Comparison of ENCODE assay signal across 29 cellular contexts in the genomic region with DNA sequence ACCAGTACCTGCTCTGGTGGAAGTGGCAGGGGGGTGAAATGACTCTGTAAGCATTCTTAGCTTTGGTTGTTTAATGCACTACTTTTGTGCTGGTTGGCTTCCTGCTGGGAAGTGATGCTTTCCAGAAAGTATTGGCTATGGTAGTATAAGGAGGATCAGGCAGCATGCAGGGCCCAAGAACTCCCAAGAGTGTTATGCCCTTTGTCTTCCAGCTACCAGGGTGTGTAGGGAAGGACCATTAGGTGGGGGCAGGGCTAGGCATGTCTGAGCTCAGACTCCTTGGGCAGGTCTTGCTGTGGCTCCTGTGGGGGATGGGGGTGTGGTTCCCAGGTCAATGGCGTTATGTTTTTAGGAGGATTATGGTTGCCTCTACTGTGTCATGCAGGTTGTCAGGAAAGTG.
DNase-seq lines count a peak whose midpoint lies in the region; ATAC-seq, FAIRE-seq and TF ChIP-seq lines count a peak whose summit lies in the region.
"Had no signal": no experiment of that assay in that cellular context is flagged by ENCODE, and none has a peak within 500 bp of the region (broad histone marks: within the 10 kb centered on the region; RNA-seq: fewer than 3 reads in every experiment).

No MANE protein-coding gene starts in this region.

- H3K4me3 ChIP-seq in GM23338: no peak overlapping the region
- no peak overlapping the region for H3K4me3 ChIP-seq in H1 (ENCODE audit: extremely low read depth in 1 of 4, insufficient read depth in 2 of 4, low read depth in 3 of 4, low read length in 4 of 4)
- peak overlapping the region in 1 of 2 donors; percentile 14 for H3K4me3 ChIP-seq in neuronal stem cell (ENCODE audit: low read length in 2 of 2)
- H3K4me3 ChIP-seq: BLaER1, GM12878 had no signal

- H2BK15ac ChIP-seq in H1 (ENCODE audit: low read length) (no peak overlapping the region), neuronal stem cell (ENCODE audit: low read length) (no peak overlapping the region)

- no peak overlapping the region for H2AK5ac ChIP-seq in H1 (ENCODE audit: low read depth, low read length)
- H2AK5ac ChIP-seq in neuronal stem cell (ENCODE audit: low read depth, low read length): no peak overlapping the region

- H3K23me2 ChIP-seq in H1 (ENCODE audit: low read depth, low read length): no peaks in the 10 kb centered on the region

- peak overlapping the region; percentile 18; the same call in 1 of the 2 replicates for H2BK12ac ChIP-seq in H1 (ENCODE audit: low read depth, low read length)
- H2BK12ac ChIP-seq in neuronal stem cell (ENCODE audit: low read length): no peak overlapping the region

- TF ChIP-seq CTCF in GM23338 (conservative IDR thresholded peaks at IDR 0.05; ENCODE audit: low read depth in 2 of 2) (no peak), WTC11 (IDR thresholded peaks at IDR 0.05) (no peak), H1 (IDR thresholded peaks at IDR 0.05; ENCODE audit: control extremely low read depth in 1 of 3, insufficient read depth in 1 of 3, low read depth in 1 of 3, low read length in 3 of 3) (no peak)

- H3K4me1 ChIP-seq in GM23338 (ENCODE audit: insufficient read depth): peaks cover 23% of the 10 kb centered on the region
- peaks cover 0 to 3% (median 0%) of the 10 kb centered on the region in 4 experiments; a peak in 2 of 7 replicates for H3K4me1 ChIP-seq in H1 (replicated peaks in 1 of 4; ENCODE audit: control insufficient read depth in 3 of 4, insufficient read depth in 4 of 4, low read length in 3 of 4)
- peaks cover 0 to 3% of the 10 kb centered on the region in 2 donors for H3K4me1 ChIP-seq in neuronal stem cell (ENCODE audit: control insufficient read depth in 2 of 2, insufficient read depth in 1 of 2, low read depth in 1 of 2, low read length in 2 of 2)
- H3K4me1 ChIP-seq: BE2C, BLaER1 had no signal

- peaks cover 63% of the 10 kb centered on the region for H3K36me3 Mint-ChIP-seq in GM23338 (ENCODE audit: low read depth)
- peaks cover 56% of the 10 kb centered on the region for H3K36me3 Mint-ChIP-seq in WTC11
- H3K36me3 Mint-ChIP-seq: CD14-positive monocyte; CD4-positive, alpha-beta memory T cell; CD4-positive, CD25-positive, alpha-beta regulatory T cell had no signal

- H3K36me3 ChIP-seq in GM23338 (ENCODE audit: insufficient read depth) (0 out of 2 replicates have a peak, but pooled peaks cover 1% of the 10 kb centered on the region), H1 (ENCODE audit: control insufficient read depth in 2 of 4, insufficient read depth in 4 of 4, low read length in 3 of 4) (no peaks in the 10 kb centered on the region), neuronal stem cell (replicated peaks in 1 of 2; ENCODE audit: control insufficient read depth in 2 of 2, insufficient read depth in 2 of 2, low read length in 2 of 2) (no peaks in the 10 kb centered on the region)
- H3K36me3 ChIP-seq: BE2C, BLaER1 had no signal

- H4K20me1 ChIP-seq in GM23338 (replicated peaks; ENCODE audit: insufficient read depth): no peaks in the 10 kb centered on the region
- no peaks in the 10 kb centered on the region for H4K20me1 ChIP-seq in H1 (replicated peaks in 1 of 2; ENCODE audit: control insufficient read depth in 1 of 2, insufficient read depth in 2 of 2, low read length in 2 of 2)
- H4K20me1 ChIP-seq: BLaER1 had no signal

- H3K4ac ChIP-seq in H1 (replicated peaks; ENCODE audit: insufficient read length, low read depth, low read length) (no peak overlapping the region), neuronal stem cell (ENCODE audit: low read length) (peak overlapping the region; percentile 32)

- peak overlapping the region; percentile 40; the same call in 1 of the 2 replicates for H2BK20ac ChIP-seq in H1 (ENCODE audit: low read length)

- H3K27ac Mint-ChIP-seq in GM23338: peak overlapping the region; percentile 94
- H3K27ac Mint-ChIP-seq in WTC11: peak overlapping the region; percentile 60
- H3K27ac Mint-ChIP-seq: CD14-positive monocyte; CD4-positive, alpha-beta memory T cell; CD4-positive, CD25-positive, alpha-beta regulatory T cell; CD8-positive, alpha-beta memory T cell had no signal

- no peak overlapping the region for H3K9ac ChIP-seq in H1 (replicated peaks in 1 of 4; ENCODE audit: extremely low read depth in 1 of 4, low read depth in 3 of 4, low read length in 3 of 4)
- peak overlapping the region; percentile 63 for H3K9ac ChIP-seq in neuronal stem cell (ENCODE audit: low read depth, low read length, poor library complexity)
- H3K9ac ChIP-seq: BLaER1 had no signal

- H3K9me3 Mint-ChIP-seq in GM23338 (peaks cover 44% of the 10 kb centered on the region), WTC11 (peaks cover 50% of the 10 kb centered on the region)

- H3K23ac ChIP-seq in H1 (ENCODE audit: insufficient read length) (no peak overlapping the region), neuronal stem cell (ENCODE audit: low read depth, low read length, poor library complexity) (no peak overlapping the region)

- H3K4me1 Mint-ChIP-seq in GM23338 (peaks cover 70% of the 10 kb centered on the region), WTC11 (peaks cover 57% of the 10 kb centered on the region)
- H3K4me1 Mint-ChIP-seq: CD14-positive monocyte; CD4-positive, alpha-beta memory T cell; CD4-positive, CD25-positive, alpha-beta regulatory T cell; CD8-positive, alpha-beta memory T cell had no signal

- H4K5ac ChIP-seq in H1 (ENCODE audit: insufficient read length, low read depth, low read length): no peak overlapping the region

- H3K18ac ChIP-seq in H1 (ENCODE audit: extremely low read depth, low read length): no peak overlapping the region
- H3K18ac ChIP-seq in neuronal stem cell (ENCODE audit: low read length): peak overlapping the region; percentile 3

- 0 out of 2 replicates have a peak overlapping the region, but pooled peaks have one; percentile 3 for H2BK5ac ChIP-seq in H1 (ENCODE audit: low read depth, low read length)
- no peak overlapping the region for H2BK5ac ChIP-seq in neuronal stem cell (ENCODE audit: low read length)

- H2AFZ ChIP-seq in GM23338: no peak overlapping the region
- no peak overlapping the region for H2AFZ ChIP-seq in H1 (ENCODE audit: low read length)
- no peak overlapping the region for H2AFZ ChIP-seq in neuronal stem cell (ENCODE audit: low read length)

- H4K91ac ChIP-seq in H1 (replicated peaks; ENCODE audit: insufficient read length, low read length) (no peak overlapping the region), neuronal stem cell (ENCODE audit: low read depth, low read length, poor library complexity) (no peak overlapping the region)

- H3K56ac ChIP-seq in H1 (replicated peaks; ENCODE audit: insufficient read length, low read depth, low read length): no peak overlapping the region

- H3K14ac ChIP-seq in H1 (ENCODE audit: insufficient read length) (no peak overlapping the region), neuronal stem cell (ENCODE audit: low read length) (no peak overlapping the region)

- H4K8ac ChIP-seq in H1 (ENCODE audit: extremely low read depth, insufficient read depth, low read length) (no peak overlapping the region), neuronal stem cell (ENCODE audit: low read depth, low read length) (no peak overlapping the region)

- POLR2A ChIA-PET in WTC11 (lab: Charles Lee) (no interaction called here), H1 (lab: Charles Lee; ENCODE audit: partially characterized antibody) (no interaction called here)

- no peak for FAIRE-seq in H1 (lab: Jason Lieb, UNC)
- FAIRE-seq: A204.1, GM12878, GM12892, GM18507, GM19239 had no signal

- TF ChIP-seq EP300 in H1 (IDR thresholded peaks at IDR 0.05; ENCODE audit: borderline replicate concordance in 1 of 2, low read depth in 2 of 2, low read length in 2 of 2): no peak

- H3K27me3 Mint-ChIP-seq in GM23338 (ENCODE audit: insufficient read depth, low read depth, poor library complexity): peaks cover 5% of the 10 kb centered on the region
- H3K27me3 Mint-ChIP-seq in WTC11 (ENCODE audit: low read depth): peaks cover 3% of the 10 kb centered on the region; the same call in 1 of the 2 replicates

- CTCF ChIA-PET in WTC11 (lab: Charles Lee): interaction anchor here (0.6 to 1.5 kb wide), 3 partner anchors 18 to 269 kb away, joined by 3 to 4 read pairs (median 3); no protein-coding TSS in a partner anchor
- CTCF ChIA-PET in H1 (lab: Charles Lee; ENCODE audit: partially characterized antibody): interaction anchor here (0.8 to 1.5 kb wide), 3 partner anchors 13 to 76 kb away, joined by 3 to 4 read pairs (median 4); no protein-coding TSS in a partner anchor

- ATAC-seq in GM23338: peak; percentile 73
- ATAC-seq in WTC11: peak; percentile 58
- no peak for ATAC-seq in GM18907 (IDR thresholded peaks at IDR 0.05; ENCODE audit: unreplicated experiment)
- ATAC-seq: GM12878 had no signal

- H2BK120ac ChIP-seq in H1 (replicated peaks; ENCODE audit: low read depth, low read length) (no peak overlapping the region), neuronal stem cell (ENCODE audit: low read depth, low read length) (no peak overlapping the region)

- 0 out of 2 replicates have a peak, but pooled peaks cover 5% of the 10 kb centered on the region for H3K9me2 ChIP-seq in GM23338 (ENCODE audit: insufficient read depth)

- TF ChIP-seq RAD21 in H1 (IDR thresholded peaks at IDR 0.05 in 1 of 2, conservative IDR thresholded peaks at IDR 0.05 in 1 of 2; ENCODE audit: low read depth in 2 of 2, low read length in 2 of 2): no peak

- H3K4me2 ChIP-seq in GM23338: no peak overlapping the region
- H3K4me2 ChIP-seq in H1 (ENCODE audit: insufficient read depth in 1 of 2, low read depth in 2 of 2, low read length in 2 of 2): no peak overlapping the region
- H3K4me2 ChIP-seq in neuronal stem cell (ENCODE audit: insufficient read depth, low read length, poor library complexity, severe bottlenecking): no peak overlapping the region
- H3K4me2 ChIP-seq: BLaER1 had no signal

- no peaks in the 10 kb centered on the region for H3K79me1 ChIP-seq in H1 (ENCODE audit: low read depth, low read length)
- H3K79me1 ChIP-seq in neuronal stem cell (ENCODE audit: low read depth, low read length): no peaks in the 10 kb centered on the region

- intact Hi-C loops in posterior vena cava (cut with DNase I): no loop called here

- H3F3A ChIP-seq in GM23338 (replicated peaks; ENCODE audit: low read depth): no peaks in the 10 kb centered on the region

- H3K79me2 ChIP-seq in GM23338 (replicated peaks; ENCODE audit: insufficient read depth) (peaks cover 89% of the 10 kb centered on the region), H1 (ENCODE audit: control insufficient read depth in 1 of 2, insufficient read depth in 2 of 2, low read length in 2 of 2) (no peaks in the 10 kb centered on the region; a peak in 1 of 4 replicates)

- TF ChIP-seq POLR2A in H1 (IDR thresholded peaks at IDR 0.05; ENCODE audit: control extremely low read depth in 1 of 2, low read depth in 2 of 2, low read length in 2 of 2): no peak

- DNase-seq in GM23338 (ENCODE audit: low spot score) (no peak), WTC11 (ENCODE audit: low spot score) (no peak), H1 (ENCODE audit: low read depth in 1 of 2, low spot score in 2 of 2) (no peak), neuronal stem cell (ENCODE audit: low spot score) (no peak), NCI-H2107 (lab: John Stamatoyannopoulos, UW) (no peak), posterior vena cava (ENCODE audit: low spot score) (no peak)
- DNase-seq: 8988T; ACHN; BE2C; C1 segment of cervical spinal cord; CD4-positive, alpha-beta memory T cell; CD4-positive, CD25-positive, alpha-beta regulatory T cell; CD8-positive, alpha-beta memory T cell; COR-L47; DMS 273 treated with DMSO at 0.1 percent for 48 hours; DMS153; DMS53; DMS79; DND-41; EL; GDM1 had no signal

- H3K27ac ChIP-seq in GM23338 (ENCODE audit: low read depth): peak overlapping the region; percentile 1; the same call in 1 of the 2 replicates
- H3K27ac ChIP-seq in H1 (ENCODE audit: low read depth, low read length): no peak overlapping the region
- no peak overlapping the region for H3K27ac ChIP-seq in neuronal stem cell (replicated peaks; ENCODE audit: low read length)
- H3K27ac ChIP-seq: BLaER1 had no signal

- peaks cover 10 to 17% of the 10 kb centered on the region in 2 experiments for H3K9me3 ChIP-seq in H1 (ENCODE audit: insufficient read depth in 2 of 2, low read depth in 1 of 2, low read length in 1 of 2)
- no peaks in the 10 kb centered on the region for H3K9me3 ChIP-seq in neuronal stem cell (replicated peaks in 1 of 2; ENCODE audit: control insufficient read depth in 2 of 2, insufficient read depth in 1 of 2, low read depth in 1 of 2, low read length in 2 of 2)
- H3K9me3 ChIP-seq: BE2C had no signal

- H3K27me3 ChIP-seq in GM23338 (ENCODE audit: insufficient read depth) (no peaks in the 10 kb centered on the region), H1 (replicated peaks in 1 of 4; ENCODE audit: control insufficient read depth in 3 of 4, extremely low read depth in 1 of 4, insufficient read depth in 3 of 4, low read length in 3 of 4) (no peaks in the 10 kb centered on the region), neuronal stem cell (ENCODE audit: control insufficient read depth in 3 of 3, insufficient read depth in 3 of 3, low read depth in 1 of 3, low read length in 3 of 3) (no peaks in the 10 kb centered on the region)
- H3K27me3 ChIP-seq: BE2C, BLaER1 had no signal

- H3K4me3 Mint-ChIP-seq in GM23338: peak overlapping the region; percentile 6; the same call in 1 of the 3 replicates
- H3K4me3 Mint-ChIP-seq in WTC11: no peak overlapping the region
- H3K4me3 Mint-ChIP-seq: CD14-positive monocyte; CD4-positive, alpha-beta memory T cell; CD4-positive, CD25-positive, alpha-beta regulatory T cell; CD8-positive, alpha-beta memory T cell had no signal

- WGBS in H1 (ENCODE audit: extremely low coverage in 1 of 2, insufficient coverage in 1 of 2, insufficient read length in 1 of 2, insufficient replicate concordance in 2 of 2, low coverage in 1 of 2, low lambda C conversion rate in 2 of 2, missing lambda C conversion rate in 1 of 2), 2 experiments: 83% methylated on average over 1 of the region's 1 CpG; no CpG with 5 or more reads in 1 of the 2 experiments
- WGBS in neuronal stem cell (ENCODE audit: extremely low coverage in 2 of 2, insufficient read length in 2 of 2, insufficient replicate concordance in 1 of 2), 2 donors: no CpG with 5 or more reads among the region's 1 CpG
